Comparison of ENCODE assay signal across 2 cellular contexts in genomic region chr7:110412614-110413013, GRCh38.
TF ChIP-seq lines count a peak whose summit lies in the region.

No MANE protein-coding gene starts in this region.

TF ChIP-seq in SK-N-SH treated with all-trans-retinoic acid at 6 μM for 48 hours, 23 proteins besides CTCF, POLR2A, EP300 and RAD21 (continued from another document):
- TF ChIP-seq PATZ1 (CRISPR knock-in tag; IDR thresholded peaks at IDR 0.05; ENCODE audit: borderline replicate concordance) (peak; percentile 70; the same call in 1 of the 2 replicates), ZFP3 (CRISPR knock-in tag; IDR thresholded peaks at IDR 0.05) (0 out of 2 replicates have a peak, but pooled peaks have one; percentile 49)
- TF ChIP-seq, protein P1, sequence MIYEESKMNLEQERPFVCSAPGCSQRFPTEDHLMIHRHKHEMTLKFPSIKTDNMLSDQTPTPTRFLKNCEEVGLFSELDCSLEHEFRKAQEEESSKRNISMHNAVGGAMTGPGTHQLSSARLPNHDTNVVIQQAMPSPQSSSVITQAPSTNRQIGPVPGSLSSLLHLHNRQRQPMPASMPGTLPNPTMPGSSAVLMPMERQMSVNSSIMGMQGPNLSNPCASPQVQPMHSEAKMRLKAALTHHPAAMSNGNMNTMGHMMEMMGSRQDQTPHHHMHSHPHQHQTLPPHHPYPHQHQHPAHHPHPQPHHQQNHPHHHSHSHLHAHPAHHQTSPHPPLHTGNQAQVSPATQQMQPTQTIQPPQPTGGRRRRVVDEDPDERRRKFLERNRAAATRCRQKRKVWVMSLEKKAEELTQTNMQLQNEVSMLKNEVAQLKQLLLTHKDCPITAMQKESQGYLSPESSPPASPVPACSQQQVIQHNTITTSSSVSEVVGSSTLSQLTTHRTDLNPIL (CRISPR knock-in tag; IDR thresholded peaks at IDR 0.05; ENCODE audit: low read depth): peak; percentile 94

TF ChIP-seq in SK-N-SH, 30 proteins besides CTCF, POLR2A, EP300 and RAD21 (continued from another document):
- TF ChIP-seq REST (IDR thresholded peaks at IDR 0.05; ENCODE audit: low read depth, low read length) (no peak), NRF1 (IDR thresholded peaks at IDR 0.05; ENCODE audit: low read depth, low read length) (no peak), MEF2A (IDR thresholded peaks at IDR 0.05; ENCODE audit: borderline replicate concordance, low read depth) (no peak), IRF3 (IDR thresholded peaks at IDR 0.05; ENCODE audit: low read depth, low read length) (no peak), GATA2 (CRISPR knock-in tag; IDR thresholded peaks at IDR 0.05) (no peak), JUND (IDR thresholded peaks at IDR 0.05) (no peak), FOXJ3 (CRISPR knock-in tag; IDR thresholded peaks at IDR 0.05) (no peak), PBX3 (IDR thresholded peaks at IDR 0.05) (no peak), YY1 (IDR thresholded peaks at IDR 0.05; ENCODE audit: low read depth) (no peak)
